ENCODE assay signal across 15 cellular contexts in the genomic region with DNA sequence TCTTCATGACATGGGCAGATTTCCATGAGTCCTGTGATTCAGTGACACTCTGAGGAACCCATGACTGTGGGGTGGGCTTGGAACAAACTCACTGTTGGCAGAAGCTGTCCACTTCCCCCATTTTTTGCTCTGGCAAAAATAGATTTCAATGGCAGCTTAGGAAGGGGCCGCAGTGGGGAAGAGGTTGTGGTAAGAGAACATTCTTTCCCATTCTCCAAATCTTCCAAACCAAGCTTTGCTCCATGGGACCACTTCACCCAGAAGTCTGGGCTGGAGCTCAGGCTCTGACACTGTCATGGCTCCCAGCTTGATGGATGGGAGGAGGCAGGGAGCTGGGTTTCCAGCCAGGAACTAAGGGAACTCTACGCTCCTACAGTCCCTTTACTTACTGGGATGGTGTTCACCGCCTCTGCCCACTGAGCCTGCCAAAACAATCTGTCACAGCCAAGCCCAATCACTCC. TPM values are rescaled to one million over a fixed set of nuclear protein-coding genes. Genes with fewer than 3 reads are reported as not detected.
DNase-seq lines count a peak whose midpoint lies in the region; ATAC-seq, FAIRE-seq and TF ChIP-seq lines count a peak whose summit lies in the region.
"Had no signal": no experiment of that assay in that cellular context is flagged by ENCODE, and none has a peak within 500 bp of the region (broad histone marks: within the 10 kb centered on the region; RNA-seq: fewer than 3 reads in every experiment).

No MANE protein-coding gene starts in this region.

- peaks cover 8% of the 10 kb centered on the region for H3K9me3 Mint-ChIP-seq in activated T-cell treated with anti-CD3 and anti-CD28 coated beads, Interleukin-2, amount 50 U/mL, for 24 hours

- POLR2A ChIA-PET in A549 (lab: Yijun Ruan, JAX) = no interaction called here

- DNase-seq in A549 (ENCODE audit: low read depth in 1 of 2, low spot score in 1 of 2) = no peak
- DNase-seq in breast epithelium (ENCODE audit: low spot score in 2 of 2) = no peak
- no peak for DNase-seq in kidney
- DNase-seq in sciatic nerve (ENCODE audit: low spot score) = no peak
- no peak for DNase-seq in NCI-H2227 treated with DMSO at 0.1 percent for 48 hours (lab: John Stamatoyannopoulos, UW)
- DNase-seq in D341Med (ENCODE audit: low spot score) = no peak
- DNase-seq in activated T-cell treated with anti-CD3 and anti-CD28 coated beads, Interleukin-2, amount 50 U/mL, for 24 hours = no peak
- DNase-seq in A172 (ENCODE audit: low spot score) = no peak
- DNase-seq: activated CD8-positive, alpha-beta T cell treated with anti-CD3 and anti-CD28 coated beads, Interleukin-2, amount 10 ng/mL, durations not matched to agents 7 days and 5 days; activated naive CD4-positive, alpha-beta T cell; SHP77 treated with DMSO at 0.1 percent for 48 hours had no signal

- no peak overlapping the region for H3K27ac Mint-ChIP-seq in activated T-cell treated with anti-CD3 and anti-CD28 coated beads, Interleukin-2, amount 50 U/mL, for 24 hours
- H3K27ac Mint-ChIP-seq: activated CD8-positive, alpha-beta T cell treated with anti-CD3 and anti-CD28 coated beads, Interleukin-2, amount 10 ng/mL, durations not matched to agents 7 days and 5 days had no signal

- TF ChIP-seq RAD21 in A549 (conservative IDR thresholded peaks at IDR 0.05 in 1 of 2, IDR thresholded peaks at IDR 0.05 in 1 of 2) = no peak

- H3K4me1 ChIP-seq in A549 (peaks cover 15% of the 10 kb centered on the region), breast epithelium (peaks cover 0 to 4% of the 10 kb centered on the region in 2 donors), kidney (ENCODE audit: control insufficient read depth in 1 of 2, insufficient read depth in 1 of 2, low read depth in 1 of 2, low read length in 2 of 2) (peaks cover 8 to 12% of the 10 kb centered on the region in 2 donors)

- peak overlapping the region; percentile 55 for H3K4me2 ChIP-seq in A549

- CTCF ChIA-PET in A549 (lab: Yijun Ruan, JAX) = interaction anchor here (1.1 to 1.4 kb wide), 2 partner anchors 16 to 77 kb away, joined by 3 to 4 read pairs; no protein-coding TSS in a partner anchor

- no peak overlapping the region for H3K9ac ChIP-seq in kidney (ENCODE audit: low read length in 2 of 2)

- no peak overlapping the region for H3K4me3 Mint-ChIP-seq in activated T-cell treated with anti-CD3 and anti-CD28 coated beads, Interleukin-2, amount 50 U/mL, for 24 hours
- H3K4me3 Mint-ChIP-seq: activated CD8-positive, alpha-beta T cell treated with anti-CD3 and anti-CD28 coated beads, Interleukin-2, amount 10 ng/mL, durations not matched to agents 7 days and 5 days had no signal

- ATAC-seq in A549 (0 out of 6 replicates have a peak, but pooled peaks of 1 of the 2 experiments have one; percentile 13), sciatic nerve (peak; percentile 82)
- ATAC-seq: activated CD8-positive, alpha-beta T cell treated with anti-CD3 and anti-CD28 coated beads, Interleukin-2, amount 10 ng/mL, durations not matched to agents 7 days and 5 days; HCT116 had no signal

- TF ChIP-seq CTCF in A549 (IDR thresholded peaks at IDR 0.05) = no peak
- no peak for TF ChIP-seq CTCF in breast epithelium (IDR thresholded peaks at IDR 0.05)
- no peak for TF ChIP-seq CTCF in kidney (IDR thresholded peaks at IDR 0.05; ENCODE audit: borderline replicate concordance, extremely low read depth, insufficient read depth)

- H3K27me3 Mint-ChIP-seq in activated T-cell treated with anti-CD3 and anti-CD28 coated beads, Interleukin-2, amount 50 U/mL, for 24 hours = peaks cover 29% of the 10 kb centered on the region

- TF ChIP-seq POLR2A in A549 (IDR thresholded peaks at IDR 0.05; ENCODE audit: low read length) = no peak
- no peak for TF ChIP-seq POLR2A in breast epithelium (IDR thresholded peaks at IDR 0.05)

- peaks cover 16% of the 10 kb centered on the region for H3K4me1 Mint-ChIP-seq in activated T-cell treated with anti-CD3 and anti-CD28 coated beads, Interleukin-2, amount 50 U/mL, for 24 hours (ENCODE audit: low read depth)

- H3K36me3 ChIP-seq in breast epithelium = no peaks in the 10 kb centered on the region
- no peaks in the 10 kb centered on the region for H3K36me3 ChIP-seq in kidney (ENCODE audit: control insufficient read depth in 1 of 2, insufficient read depth in 2 of 2, low read length in 2 of 2)

- H3K27ac ChIP-seq in A549 (peak overlapping the region; percentile 25 to 63; a peak in 4 of 6 replicates), breast epithelium (peak overlapping the region; percentile 27 to 87), kidney (ENCODE audit: low read depth in 2 of 2, low read length in 2 of 2) (peak overlapping the region; percentile 58 to 66)

- H3K9me3 ChIP-seq in A549 (no peaks in the 10 kb centered on the region), breast epithelium (no peaks in the 10 kb centered on the region), kidney (ENCODE audit: control insufficient read depth in 1 of 2, low read length in 2 of 2) (no peaks in the 10 kb centered on the region)

- H3K4me3 ChIP-seq in A549 = no peak overlapping the region
- no peak overlapping the region for H3K4me3 ChIP-seq in breast epithelium
- H3K4me3 ChIP-seq in kidney (ENCODE audit: low read length in 2 of 2) = no peak overlapping the region

- no peaks in the 10 kb centered on the region for H3K36me3 Mint-ChIP-seq in activated T-cell treated with anti-CD3 and anti-CD28 coated beads, Interleukin-2, amount 50 U/mL, for 24 hours (ENCODE audit: low read depth)

- no peaks in the 10 kb centered on the region for H3K27me3 ChIP-seq in breast epithelium

- TF ChIP-seq EP300 in A549 (IDR thresholded peaks at IDR 0.05) = no peak

- WGBS in A549 (ENCODE audit: missing lambda C conversion rate) = 80% methylated on average over 3 of the region's 3 CpGs

- no peak for FAIRE-seq in A549 (lab: Jason Lieb, UNC)
- no peak for FAIRE-seq in kidney (lab: Jason Lieb, UNC)
- FAIRE-seq: D721Med, TTC549 had no signal

- intact Hi-C loops in breast epithelium (cut with DNase I; ENCODE audit: low total_unique reads) = no loop called here
- intact Hi-C loops in kidney (cut with DNase I) = no loop called here
- intact Hi-C loops in sciatic nerve (cut with DNase I) = no loop called here

TF ChIP-seq in A549, 52 proteins besides CTCF, POLR2A, EP300 and RAD21 (continues in another document):
- no peak for TF ChIP-seq TP53 (CRISPR knock-in tag; IDR thresholded peaks at IDR 0.05)
- no peak for TF ChIP-seq HMGXB4 (CRISPR knock-in tag; IDR thresholded peaks at IDR 0.05; ENCODE audit: borderline replicate concordance)
- TF ChIP-seq FOSB (CRISPR knock-in tag; IDR thresholded peaks at IDR 0.05) = no peak
- TF ChIP-seq PHF8 (IDR thresholded peaks at IDR 0.05; ENCODE audit: borderline replicate concordance, low read depth) = no peak
- no peak for TF ChIP-seq KDM1A (IDR thresholded peaks at IDR 0.05; ENCODE audit: low read depth)
- TF ChIP-seq HOXB13 (CRISPR knock-in tag; IDR thresholded peaks at IDR 0.05; ENCODE audit: low read depth) = no peak
- TF ChIP-seq, protein P1, sequence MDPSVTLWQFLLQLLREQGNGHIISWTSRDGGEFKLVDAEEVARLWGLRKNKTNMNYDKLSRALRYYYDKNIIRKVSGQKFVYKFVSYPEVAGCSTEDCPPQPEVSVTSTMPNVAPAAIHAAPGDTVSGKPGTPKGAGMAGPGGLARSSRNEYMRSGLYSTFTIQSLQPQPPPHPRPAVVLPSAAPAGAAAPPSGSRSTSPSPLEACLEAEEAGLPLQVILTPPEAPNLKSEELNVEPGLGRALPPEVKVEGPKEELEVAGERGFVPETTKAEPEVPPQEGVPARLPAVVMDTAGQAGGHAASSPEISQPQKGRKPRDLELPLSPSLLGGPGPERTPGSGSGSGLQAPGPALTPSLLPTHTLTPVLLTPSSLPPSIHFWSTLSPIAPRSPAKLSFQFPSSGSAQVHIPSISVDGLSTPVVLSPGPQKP (IDR thresholded peaks at IDR 0.05; ENCODE audit: low read depth, low read length) = no peak
- no peak for TF ChIP-seq JUN (IDR thresholded peaks at IDR 0.05)
- TF ChIP-seq HDAC2 (IDR thresholded peaks at IDR 0.05) = no peak
- TF ChIP-seq FOSL2 (IDR thresholded peaks at IDR 0.05) = no peak
- no peak for TF ChIP-seq FOSL2 (CRISPR knock-in tag; IDR thresholded peaks at IDR 0.05)
- no peak for TF ChIP-seq NR3C1 (IDR thresholded peaks at IDR 0.05)
- no peak for TF ChIP-seq MYC (IDR thresholded peaks at IDR 0.05; ENCODE audit: borderline replicate concordance, low read length)

RNA-seq across cellular contexts. Expression of gene MEDAG, which starts 24.9 kb away (rescaled TPM):
- polyA plus RNA-seq in A549 (2011; rRNA removed) = 0.05 TPM in 1 of 2 replicates, not detected in the other
- not detected in 2 replicates for polyA plus RNA-seq in A549 (2012; cell fraction: cytosol; rRNA removed)
- polyA plus RNA-seq in A549 (2012; cell fraction: nucleus; rRNA removed) = not detected in 2 replicates
- 0.05 to 0.21 TPM (median 0.09 TPM) in 3 replicates for polyA plus RNA-seq in A549 (2017; fragmentation: RNase III; extraction: RNeasy Plus Mini Kit Qiagen cat#74134 plus additional on column Dnase treatment)
- not detected in 2 replicates for polyA minus RNA-seq in A549 (2011; rRNA and poly(A)+ RNA removed)
- total RNA-seq in breast epithelium = 100 to 1,000 TPM in 1 of 3 donors, 10 to 100 TPM in 2; 76.2 to 142 (median 95.4) TPM
- 12.1 TPM for total RNA-seq in kidney
- 1.0 TPM for polyA plus RNA-seq in kidney (ENCODE audit: insufficient read depth, low read depth, low replicate concordance)
- 73.2 TPM for total RNA-seq in sciatic nerve
- total RNA-seq in A172 (2014; rRNA removed; shearing (Covaris generic)) = not detected in 2 replicates
- total RNA-seq: activated CD8-positive, alpha-beta T cell treated with anti-CD3 and anti-CD28 coated beads, Interleukin-2, amount 10 ng/mL, durations not matched to agents 7 days and 5 days had no signal

RNA-seq across cellular contexts. Expression of gene TEX26, which starts 51.2 kb away (rescaled TPM):
- not detected in 2 replicates for polyA plus RNA-seq in A549 (2011; rRNA removed)
- polyA plus RNA-seq in A549 (2012; cell fraction: cytosol; rRNA removed) = not detected in 2 replicates
- not detected in 2 replicates for polyA plus RNA-seq in A549 (2012; cell fraction: nucleus; rRNA removed)
- not detected in 3 replicates for polyA plus RNA-seq in A549 (2017; fragmentation: RNase III; extraction: RNeasy Plus Mini Kit Qiagen cat#74134 plus additional on column Dnase treatment)
- not detected in 2 replicates for polyA minus RNA-seq in A549 (2011; rRNA and poly(A)+ RNA removed)
- under 1 TPM in 2 of 3 donors, not detected in 1; 0.48 to 0.59 TPM for total RNA-seq in breast epithelium
- not detected for total RNA-seq in kidney
- polyA plus RNA-seq in kidney (ENCODE audit: insufficient read depth, low read depth, low replicate concordance) = not detected
- 0.31 TPM for total RNA-seq in sciatic nerve
- not detected in 2 replicates for total RNA-seq in A172 (2014; rRNA removed; shearing (Covaris generic))
- total RNA-seq: activated CD8-positive, alpha-beta T cell treated with anti-CD3 and anti-CD28 coated beads, Interleukin-2, amount 10 ng/mL, durations not matched to agents 7 days and 5 days; M059J had no signal

Comparison
In these comparisons a context has a peak if more than half of its experiments do, and no peak if none do; other contexts are left out.
1. RNA of gene MEDAG, which starts 24.9 kb away (total RNA-seq): 76.2 to 142 TPM in breast epithelium, 73.2 TPM in sciatic nerve (single experiment) and 12.1 TPM in kidney (single experiment); not detected in A172; every median in the first group is over 10 times any median in the second.
2. Peak in every context shown above with its lines, with median percentiles within 50 percentile points of each other: H3K27ac ChIP-seq.